In genomic region chr5:80125962-80126480, GRCh38 we compare ENCODE assay signal across 8 cellular contexts.
DNase-seq lines count a peak whose midpoint lies in the region; ATAC-seq, FAIRE-seq and TF ChIP-seq lines count a peak whose summit lies in the region.

No MANE protein-coding gene starts in this region.

- FAIRE-seq in urothelium cell line (lab: Jason Lieb, UNC) = no peak

- H4K20me1 ChIP-seq in PC-3 (ENCODE audit: low read length) = no peaks in the 10 kb centered on the region

- peak overlapping the region; percentile 37 for H3K4me3 Mint-ChIP-seq in activated naive CD4-positive, alpha-beta T cell treated with anti-CD3 and anti-CD28 coated beads, Interleukin-2, amount 50 U/mL, for 24 hours

- peak overlapping the region; percentile 60 for H3K27ac Mint-ChIP-seq in activated naive CD4-positive, alpha-beta T cell treated with anti-CD3 and anti-CD28 coated beads, Interleukin-2, amount 50 U/mL, for 24 hours

- intact Hi-C loops in PC-3 (cut with micrococcal nuclease) = loop anchor here (10.0 kb wide), 1 partner anchor 129 kb away; the partner anchor contains the start of gene SERINC5

- TF ChIP-seq CTCF in PC-3 (conservative IDR thresholded peaks at IDR 0.05; ENCODE audit: low read depth, low read length) = no peak

- H3K79me2 ChIP-seq in PC-3 (ENCODE audit: low read length) = no peaks in the 10 kb centered on the region

- BruUV-seq in PC-3 (replicated peaks; lab: Mats Ljungman, UMichigan) = no TSS peak

- H3K9me3 ChIP-seq in PC-3 (ENCODE audit: low read length) = no peaks in the 10 kb centered on the region

- H3K27ac ChIP-seq in PC-3 (ENCODE audit: low read length) = peak overlapping the region; percentile 64

- no peaks in the 10 kb centered on the region for H3K27me3 Mint-ChIP-seq in activated naive CD4-positive, alpha-beta T cell treated with anti-CD3 and anti-CD28 coated beads, Interleukin-2, amount 50 U/mL, for 24 hours

- peaks cover 5% of the 10 kb centered on the region for H3K9me3 Mint-ChIP-seq in activated naive CD4-positive, alpha-beta T cell treated with anti-CD3 and anti-CD28 coated beads, Interleukin-2, amount 50 U/mL, for 24 hours

- peaks cover 15% of the 10 kb centered on the region for H3K4me1 ChIP-seq in PC-3 (ENCODE audit: insufficient read depth, low read length)

- peaks cover 4% of the 10 kb centered on the region for H3K36me3 Mint-ChIP-seq in activated naive CD4-positive, alpha-beta T cell treated with anti-CD3 and anti-CD28 coated beads, Interleukin-2, amount 50 U/mL, for 24 hours

- H3F3A ChIP-seq in PC-3 (ENCODE audit: low read length, unreplicated experiment) = no peaks in the 10 kb centered on the region

- peaks cover 66% of the 10 kb centered on the region for H3K4me1 Mint-ChIP-seq in activated naive CD4-positive, alpha-beta T cell treated with anti-CD3 and anti-CD28 coated beads, Interleukin-2, amount 50 U/mL, for 24 hours

- H3K4me3 ChIP-seq in PC-3 (ENCODE audit: low read length) = no peak overlapping the region

- no peaks in the 10 kb centered on the region for H3K36me3 ChIP-seq in PC-3 (ENCODE audit: low read depth, low read length)

- peak overlapping the region; percentile 24; the same call in 1 of the 2 replicates for H3K4me2 ChIP-seq in PC-3 (ENCODE audit: low read length)

- CTCF ChIA-PET in PC-3 (lab: Charles Lee) = interaction anchor here (0.7 to 0.9 kb wide), 2 partner anchors 34 to 141 kb away, joined by 3 to 4 read pairs; no protein-coding TSS in a partner anchor

- H3K27me3 ChIP-seq in PC-3 (ENCODE audit: low read length) = no peaks in the 10 kb centered on the region

- POLR2A ChIA-PET in PC-3 (lab: Charles Lee; ENCODE audit: unreplicated experiment) = no interaction called here

- H2AFZ ChIP-seq in PC-3 (ENCODE audit: low read length) = no peak overlapping the region

- H3K9me2 ChIP-seq in PC-3 (replicated peaks; ENCODE audit: low read length) = no peaks in the 10 kb centered on the region

- H3K9ac ChIP-seq in PC-3 (ENCODE audit: low read length) = no peak overlapping the region

- ATAC-seq in HG02759 (IDR thresholded peaks at IDR 0.05; ENCODE audit: unreplicated experiment) (peak; percentile 76), PC-3 (peak; percentile 88)

- no peak for DNase-seq in activated naive CD4-positive, alpha-beta T cell treated with anti-CD3 and anti-CD28 coated beads, Interleukin-2, amount 50 U/mL, for 16 hours
- DNase-seq in PC-3 = peak; percentile 75
- DNase-seq in fibroblast of peridontal ligament (ENCODE audit: extremely low read depth) = peak; percentile 89
- peak; percentile 44 for DNase-seq in urothelium cell line (ENCODE audit: low spot score)
- no peak for DNase-seq in dermis blood vessel endothelial cell
- DNase-seq in mucosa of gallbladder (ENCODE audit: low spot score) = no peak

Comparison
In these comparisons a context has a peak if more than half of its experiments do, and no peak if none do; other contexts are left out.
1. DNase-seq: peak in PC-3 (single experiment), fibroblast of peridontal ligament (single experiment) and urothelium cell line (single experiment); none in activated naive CD4-positive, alpha-beta T cell treated with anti-CD3 and anti-CD28 coated beads, Interleukin-2, amount 50 U/mL, for 16 hours (single experiment), dermis blood vessel endothelial cell (single experiment) and mucosa of gallbladder (single experiment).